Comparison of ENCODE assay signal across 11 cellular contexts in the genomic region with DNA sequence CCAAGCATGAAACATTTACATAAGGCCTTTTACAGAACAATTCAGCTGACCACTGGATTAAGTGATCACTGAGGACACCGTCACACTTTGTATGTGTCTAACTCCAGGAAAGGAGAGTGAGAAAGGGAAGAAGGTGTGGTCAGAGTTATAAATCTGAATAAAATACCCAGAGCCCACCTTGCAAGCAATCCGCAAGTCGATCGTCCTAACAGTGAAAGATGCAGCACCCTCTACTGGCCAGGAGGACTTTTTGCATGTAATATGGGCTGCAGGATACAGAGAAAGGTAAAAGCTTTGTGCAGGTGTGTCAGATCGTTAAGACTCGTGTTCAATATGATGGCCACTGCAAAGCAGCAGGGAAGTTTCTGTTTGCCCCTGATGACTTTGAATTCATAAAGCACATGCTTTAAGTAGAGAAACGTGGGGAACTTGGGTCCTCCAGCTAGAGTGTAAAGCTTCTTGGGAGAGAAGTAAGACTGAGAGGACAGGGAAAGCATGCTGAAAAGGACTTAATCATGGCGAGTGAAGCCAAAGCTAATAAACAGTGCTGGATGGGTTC.
DNase-seq lines count a peak whose midpoint lies in the region; ATAC-seq, FAIRE-seq and TF ChIP-seq lines count a peak whose summit lies in the region.
"Had no signal": no experiment of that assay in that cellular context is flagged by ENCODE, and none has a peak within 500 bp of the region (broad histone marks: within the 10 kb centered on the region; RNA-seq: fewer than 3 reads in every experiment).

No MANE protein-coding gene starts in this region.

- intact Hi-C loops in prostate gland (cut with DNase I) = no loop called here
- intact Hi-C loops in kidney (cut with DNase I) = no loop called here

- no peak for FAIRE-seq in kidney (lab: Jason Lieb, UNC)

- H2BK120ac ChIP-seq in mesendoderm (ENCODE audit: low read depth, low read length) = no peak overlapping the region

- no peak overlapping the region for H3K9ac ChIP-seq in mesendoderm (ENCODE audit: low read length)
- no peak overlapping the region for H3K9ac ChIP-seq in kidney (ENCODE audit: low read length in 2 of 2)

- CTCF ChIA-PET in HEK293T (lab: Yijun Ruan, JAX) = interaction anchor here (0.6 to 2.0 kb wide), 3 partner anchors 12 to 30 kb away, joined by 3 to 10 read pairs (median 5); no protein-coding TSS in a partner anchor

- H3K18ac ChIP-seq in mesendoderm (ENCODE audit: low read length) = no peak overlapping the region

- no peak overlapping the region for H4K5ac ChIP-seq in mesendoderm (ENCODE audit: low read length)

- no peaks in the 10 kb centered on the region for H3K79me2 ChIP-seq in mesendoderm (ENCODE audit: control insufficient read depth, insufficient read depth, low read length)

- H3K36me3 ChIP-seq in WERI-Rb-1 (no peaks in the 10 kb centered on the region), mesendoderm (ENCODE audit: control insufficient read depth, insufficient read depth, low read length) (no peaks in the 10 kb centered on the region), prostate gland (no peaks in the 10 kb centered on the region), kidney (ENCODE audit: control insufficient read depth in 1 of 2, insufficient read depth in 2 of 2, low read length in 2 of 2) (no peaks in the 10 kb centered on the region)

- no peak for ATAC-seq in HG03432 (IDR thresholded peaks at IDR 0.05; ENCODE audit: unreplicated experiment)

- no peak overlapping the region for H4K8ac ChIP-seq in mesendoderm (ENCODE audit: low read depth, low read length)

- TF ChIP-seq CTCF in WERI-Rb-1 (IDR thresholded peaks at IDR 0.05; ENCODE audit: low read depth, low read length) (peak; percentile 52), prostate gland (IDR thresholded peaks at IDR 0.05) (no peak), kidney (IDR thresholded peaks at IDR 0.05; ENCODE audit: borderline replicate concordance, extremely low read depth, insufficient read depth) (no peak)

- no CpG with 5 or more reads among the region's 8 CpGs for WGBS in mesendoderm (ENCODE audit: extremely low coverage, insufficient coverage, low lambda C conversion rate)
- 95% methylated on average over 8 of the region's 8 CpGs for WGBS in prostate gland

- H2BK5ac ChIP-seq in mesendoderm (ENCODE audit: low read length) = no peak overlapping the region

- H3K27me3 ChIP-seq in WERI-Rb-1 (ENCODE audit: insufficient read depth, low read depth, severe bottlenecking) = no peaks in the 10 kb centered on the region
- no peaks in the 10 kb centered on the region for H3K27me3 ChIP-seq in mesendoderm (ENCODE audit: insufficient read depth, low read length, poor library complexity)
- no peaks in the 10 kb centered on the region for H3K27me3 ChIP-seq in prostate gland (replicated peaks; ENCODE audit: insufficient read depth)

- H3K4me3 ChIP-seq in WERI-Rb-1 (ENCODE audit: low read depth, low read length) (no peak overlapping the region), mesendoderm (ENCODE audit: low read length) (no peak overlapping the region), prostate gland (no peak overlapping the region), kidney (ENCODE audit: low read length in 2 of 2) (no peak overlapping the region)

- H3K27ac ChIP-seq in WERI-Rb-1 (no peak overlapping the region), mesendoderm (ENCODE audit: low read depth, low read length) (no peak overlapping the region), prostate gland (no peak overlapping the region), kidney (ENCODE audit: low read depth in 2 of 2, low read length in 2 of 2) (no peak overlapping the region)

- POLR2A ChIA-PET in HEK293T (lab: Yijun Ruan, JAX) = no interaction called here

- no peaks in the 10 kb centered on the region for H3K79me1 ChIP-seq in mesendoderm (ENCODE audit: low read length)

- TF ChIP-seq POLR2A in prostate gland (IDR thresholded peaks at IDR 0.05) = no peak

- no peaks in the 10 kb centered on the region for H3K4me1 ChIP-seq in mesendoderm (ENCODE audit: control insufficient read depth, low read depth, low read length)
- no peaks in the 10 kb centered on the region for H3K4me1 ChIP-seq in prostate gland (replicated peaks)
- no peaks in the 10 kb centered on the region for H3K4me1 ChIP-seq in kidney (ENCODE audit: control insufficient read depth in 1 of 2, insufficient read depth in 1 of 2, low read depth in 1 of 2, low read length in 2 of 2)

- H3K56ac ChIP-seq in mesendoderm (ENCODE audit: low read length) = no peak overlapping the region

- no peak overlapping the region for H2AK5ac ChIP-seq in mesendoderm (ENCODE audit: low read length)

- no peak overlapping the region for H3K23ac ChIP-seq in mesendoderm (ENCODE audit: low read length)

- H3K4ac ChIP-seq in mesendoderm (ENCODE audit: low read depth, low read length) = no peak overlapping the region

- peak; percentile 41 for DNase-seq in DMS53 treated with DMSO at 0.1 percent for 48 hours (lab: John Stamatoyannopoulos, UW; ENCODE audit: unreplicated experiment)
- peak; percentile 20 for DNase-seq in HEK293T (ENCODE audit: extremely low spot score)
- peak; percentile 26 for DNase-seq in WERI-Rb-1
- peak; percentile 55 for DNase-seq in mesendoderm
- DNase-seq in prostate gland (ENCODE audit: low spot score) = no peak
- DNase-seq in kidney = no peak
- DNase-seq: activated B cell treated with CpG ODN at 0.5 μM for 24 hours; amniotic stem cell; GF-D8; stimulated activated CD4-positive, alpha-beta T cell treated with anti-CD3 and anti-CD28 coated beads, Interleukin-4, amount 100 ng/mL, for 4 hours had no signal

- no peak overlapping the region for H3K4me2 ChIP-seq in mesendoderm (ENCODE audit: low read length)

- no peaks in the 10 kb centered on the region for H3K9me3 ChIP-seq in WERI-Rb-1 (ENCODE audit: severe bottlenecking)
- no peaks in the 10 kb centered on the region for H3K9me3 ChIP-seq in prostate gland
- H3K9me3 ChIP-seq in kidney (ENCODE audit: control insufficient read depth in 1 of 2, low read length in 2 of 2) = no peaks in the 10 kb centered on the region

- H2BK15ac ChIP-seq in mesendoderm (replicated peaks; ENCODE audit: low read depth) = no peak overlapping the region

TF ChIP-seq in HEK293T, 16 proteins besides CTCF, POLR2A, EP300 and RAD21:
- no peak for TF ChIP-seq FOXA1 (IDR thresholded peaks at IDR 0.05)
- no peak for TF ChIP-seq NFRKB (IDR thresholded peaks at IDR 0.05)
- TF ChIP-seq ZNF384 (IDR thresholded peaks at IDR 0.05) = no peak
- peak; percentile 47; the same call in 1 of the 2 replicates for TF ChIP-seq FOXM1 (IDR thresholded peaks at IDR 0.05; ENCODE audit: borderline replicate concordance)

Comparison
In these comparisons a context has a peak if more than half of its experiments do, and no peak if none do; other contexts are left out.
1. DNase-seq: peak in DMS53 treated with DMSO at 0.1 percent for 48 hours (single experiment), HEK293T (single experiment), WERI-Rb-1 (single experiment) and mesendoderm (single experiment); none in prostate gland (single experiment) and kidney (single experiment).